2 cellular contexts compared by ENCODE assay signal in the genomic region with DNA sequence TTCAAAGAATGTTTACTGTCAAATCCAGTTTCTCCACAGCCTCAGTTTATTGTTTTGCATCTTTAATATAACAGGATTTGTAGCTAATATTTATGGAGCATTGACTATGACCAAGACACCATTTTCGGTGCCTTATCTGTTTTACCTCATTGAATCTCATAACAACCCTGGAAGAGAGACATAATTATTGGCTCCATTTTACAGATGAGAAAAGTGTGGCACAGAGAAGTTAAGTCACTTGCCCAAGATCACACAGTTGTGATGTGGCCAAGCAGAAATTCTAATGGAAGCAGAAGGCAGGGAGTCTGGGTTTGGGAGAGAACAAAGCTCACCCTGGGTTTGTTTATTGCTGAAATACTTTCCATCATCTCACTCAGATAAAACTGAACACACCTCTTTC.
A peak's percentile ranks its signal among the peaks of the same experiment; 100 is the strongest.
TF ChIP-seq lines count a peak whose summit lies in the region.

No MANE protein-coding gene starts in this region.

TF ChIP-seq in A549, 52 proteins besides CTCF, POLR2A, EP300 and RAD21:
- TF ChIP-seq RNF2 (IDR thresholded peaks at IDR 0.05; ENCODE audit: borderline replicate concordance, low read depth) (no peak), HDAC2 (IDR thresholded peaks at IDR 0.05) (0 out of 2 replicates have a peak, but pooled peaks have one; percentile 33)
- TF ChIP-seq, protein P1, sequence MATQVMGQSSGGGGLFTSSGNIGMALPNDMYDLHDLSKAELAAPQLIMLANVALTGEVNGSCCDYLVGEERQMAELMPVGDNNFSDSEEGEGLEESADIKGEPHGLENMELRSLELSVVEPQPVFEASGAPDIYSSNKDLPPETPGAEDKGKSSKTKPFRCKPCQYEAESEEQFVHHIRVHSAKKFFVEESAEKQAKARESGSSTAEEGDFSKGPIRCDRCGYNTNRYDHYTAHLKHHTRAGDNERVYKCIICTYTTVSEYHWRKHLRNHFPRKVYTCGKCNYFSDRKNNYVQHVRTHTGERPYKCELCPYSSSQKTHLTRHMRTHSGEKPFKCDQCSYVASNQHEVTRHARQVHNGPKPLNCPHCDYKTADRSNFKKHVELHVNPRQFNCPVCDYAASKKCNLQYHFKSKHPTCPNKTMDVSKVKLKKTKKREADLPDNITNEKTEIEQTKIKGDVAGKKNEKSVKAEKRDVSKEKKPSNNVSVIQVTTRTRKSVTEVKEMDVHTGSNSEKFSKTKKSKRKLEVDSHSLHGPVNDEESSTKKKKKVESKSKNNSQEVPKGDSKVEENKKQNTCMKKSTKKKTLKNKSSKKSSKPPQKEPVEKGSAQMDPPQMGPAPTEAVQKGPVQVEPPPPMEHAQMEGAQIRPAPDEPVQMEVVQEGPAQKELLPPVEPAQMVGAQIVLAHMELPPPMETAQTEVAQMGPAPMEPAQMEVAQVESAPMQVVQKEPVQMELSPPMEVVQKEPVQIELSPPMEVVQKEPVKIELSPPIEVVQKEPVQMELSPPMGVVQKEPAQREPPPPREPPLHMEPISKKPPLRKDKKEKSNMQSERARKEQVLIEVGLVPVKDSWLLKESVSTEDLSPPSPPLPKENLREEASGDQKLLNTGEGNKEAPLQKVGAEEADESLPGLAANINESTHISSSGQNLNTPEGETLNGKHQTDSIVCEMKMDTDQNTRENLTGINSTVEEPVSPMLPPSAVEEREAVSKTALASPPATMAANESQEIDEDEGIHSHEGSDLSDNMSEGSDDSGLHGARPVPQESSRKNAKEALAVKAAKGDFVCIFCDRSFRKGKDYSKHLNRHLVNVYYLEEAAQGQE (IDR thresholded peaks at IDR 0.05), result no peak

TF ChIP-seq in K562, 482 proteins besides CTCF, POLR2A, EP300 and RAD21:
- TF ChIP-seq CHCHD3 (CRISPR knock-in tag; IDR thresholded peaks at IDR 0.05) (no peak), BCOR (IDR thresholded peaks at IDR 0.05) (peak; percentile 84), ADNP (tag; IDR thresholded peaks at IDR 0.05) (peak; percentile 71; the same call in 1 of the 2 replicates), NR3C1 (CRISPR knock-in tag; IDR thresholded peaks at IDR 0.05) (no peak), NUFIP1 (IDR thresholded peaks at IDR 0.05; ENCODE audit: partially characterized antibody) (no peak), KDM1A (IDR thresholded peaks at IDR 0.05) (0 out of 4 replicates have a peak, but pooled peaks of 1 of the 2 experiments have one; percentile 50), RNF2 (IDR thresholded peaks at IDR 0.05) (no peak), RBM25 (IDR thresholded peaks at IDR 0.05; ENCODE audit: low read depth, low read length, severe bottlenecking) (peak; percentile 92)
